27 cellular contexts compared by ENCODE assay signal in the genomic region with DNA sequence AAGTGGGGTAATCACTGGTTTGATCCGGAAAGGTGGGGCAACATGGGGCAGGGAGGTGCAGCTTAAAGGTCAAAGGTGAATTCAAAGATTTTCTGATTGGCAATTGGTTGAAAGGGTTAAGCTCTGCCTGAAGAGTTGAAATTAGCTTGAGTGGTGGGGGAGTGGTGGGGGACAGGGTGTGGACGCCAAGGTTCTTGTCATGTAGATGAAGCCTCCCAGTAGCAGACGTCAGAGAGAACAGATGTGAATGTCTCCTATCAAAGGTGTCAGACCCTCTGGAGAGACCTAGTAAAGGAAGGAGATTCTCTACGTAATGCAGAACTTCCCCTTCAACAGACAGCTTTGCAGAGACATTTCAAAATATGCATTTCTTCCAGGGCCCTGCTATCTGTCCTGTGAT.
"Had no signal": no experiment of that assay in that cellular context is flagged by ENCODE, and none has a peak within 500 bp of the region (broad histone marks: within the 10 kb centered on the region; RNA-seq: fewer than 3 reads in every experiment).

No MANE protein-coding gene starts in this region.

- H3K4me1 ChIP-seq: heart right ventricle, neural progenitor cell, parathyroid adenoma, psoas muscle, sigmoid colon, upper lobe of right lung had no signal

- H3K9ac ChIP-seq: neural progenitor cell, parathyroid adenoma had no signal

- H3K9me3 Mint-ChIP-seq: activated CD4-positive, alpha-beta memory T cell treated with anti-CD3 and anti-CD28 coated beads for 36 hours; activated naive CD8-positive, alpha-beta T cell treated with anti-CD3 and anti-CD28 coated beads, Interleukin-2, amount 50 U/mL, for 24 hours; activated T-helper 1 cell treated with anti-CD3 and anti-CD28 coated beads, Interleukin-12 subunit alpha, Interleukin-12 subunit beta, Interleukin-2, Interleukin-4 antibody, amounts not matched to agents 30 ng/mL and 10 ng/mL and 1 ng/mL, durations not matched to agents 14 hours and 24 hours and 36 hours; naive thymus-derived CD4-positive, alpha-beta T cell; neural progenitor cell; stimulated activated memory B cell treated with anti-CD40 and anti-IgM and Interleukin-4, amounts not matched to agents 10 μg/mL and 1 μg/mL and 100 μg/mL, for 72 hours; T-cell had no signal

- H3K9me3 ChIP-seq: heart right ventricle, psoas muscle, sigmoid colon, stomach, thyroid gland, upper lobe of right lung had no signal

- H3K27ac Mint-ChIP-seq: activated CD4-positive, alpha-beta memory T cell treated with anti-CD3 and anti-CD28 coated beads for 36 hours; activated naive CD4-positive, alpha-beta T cell treated with anti-CD3 and anti-CD28 coated beads, Interleukin-2, amount 10 ng/mL, durations not matched to agents 7 days and 5 days; activated naive CD8-positive, alpha-beta T cell treated with anti-CD3 and anti-CD28 coated beads, Interleukin-2, amount 50 U/mL, for 24 hours; activated T-helper 1 cell treated with anti-CD3 and anti-CD28 coated beads, Interleukin-12 subunit alpha, Interleukin-12 subunit beta, Interleukin-2, Interleukin-4 antibody, amounts not matched to agents 30 ng/mL and 10 ng/mL and 1 ng/mL, durations not matched to agents 14 hours and 24 hours and 36 hours; neural progenitor cell; stimulated activated memory B cell treated with anti-CD40 and anti-IgM and Interleukin-4, amounts not matched to agents 10 μg/mL and 1 μg/mL and 100 μg/mL, for 72 hours; T-cell had no signal

- H3K27ac ChIP-seq: foreskin keratinocyte, heart right ventricle, neural progenitor cell, parathyroid adenoma, psoas muscle, sigmoid colon, stomach, thyroid gland, upper lobe of right lung had no signal

- H3K4me2 ChIP-seq: neural progenitor cell had no signal

- H3K36me3 ChIP-seq: neural progenitor cell had no signal

- DNase-seq: activated CD4-positive, alpha-beta memory T cell treated with anti-CD3 and anti-CD28 coated beads for 36 hours; activated CD4-positive, alpha-beta T cell treated with anti-CD3 and anti-CD28 coated beads for 48 hours; activated CD8-positive, alpha-beta memory T cell treated with anti-CD3 and anti-CD28 coated beads, Interleukin-2, amount 50 U/mL, for 4 hours; activated gamma-delta T cell; activated naive CD4-positive, alpha-beta T cell treated with anti-CD3 and anti-CD28 coated beads, Interleukin-2, amount 10 ng/mL, durations not matched to agents 7 days and 5 days; activated naive CD8-positive, alpha-beta T cell treated with anti-CD3 and anti-CD28 coated beads, Interleukin-2, amount 50 U/mL, for 24 hours; activated T-cell treated with anti-CD3 and anti-CD28 coated beads, Interleukin-2, amount 50 U/mL, for 1 hour; amygdala; caudate nucleus; foreskin keratinocyte; heart right ventricle; midbrain; naive thymus-derived CD4-positive, alpha-beta T cell; occipital lobe; psoas muscle; sigmoid colon; small intestine; stimulated activated CD4-positive, alpha-beta T cell treated with anti-CD3 and anti-CD28 coated beads, Interleukin-4, amount 100 ng/mL, for 24 hours; stomach; T-cell; thyroid gland; upper lobe of right lung had no signal

- ATAC-seq: activated naive CD8-positive, alpha-beta T cell treated with anti-CD3 and anti-CD28 coated beads, Interleukin-2, amount 50 U/mL, for 24 hours; esophagus mucosa; foreskin keratinocyte; heart right ventricle; naive thymus-derived CD4-positive, alpha-beta T cell; psoas muscle; stimulated activated memory B cell treated with anti-CD40 and anti-IgM and Interleukin-4, amounts not matched to agents 10 μg/mL and 1 μg/mL and 100 μg/mL, for 72 hours; T-cell; upper lobe of right lung had no signal

- H3K27me3 ChIP-seq: foreskin keratinocyte, heart right ventricle, neural progenitor cell, sigmoid colon, stomach, thyroid gland, upper lobe of right lung had no signal

- H2AFZ ChIP-seq: neural progenitor cell, parathyroid adenoma had no signal

- H3K79me2 ChIP-seq: parathyroid adenoma had no signal

- H3K4me3 ChIP-seq: heart right ventricle, neural progenitor cell, psoas muscle, sigmoid colon, stomach, thyroid gland, upper lobe of right lung had no signal

- H3K4me1 Mint-ChIP-seq: activated naive CD4-positive, alpha-beta T cell treated with anti-CD3 and anti-CD28 coated beads, Interleukin-2, amount 10 ng/mL, durations not matched to agents 7 days and 5 days; naive thymus-derived CD4-positive, alpha-beta T cell; neural progenitor cell; stimulated activated memory B cell treated with anti-CD40 and anti-IgM and Interleukin-4, amounts not matched to agents 10 μg/mL and 1 μg/mL and 100 μg/mL, for 72 hours; T-cell had no signal

- H3K4me3 Mint-ChIP-seq: activated CD4-positive, alpha-beta memory T cell treated with anti-CD3 and anti-CD28 coated beads for 36 hours; activated naive CD4-positive, alpha-beta T cell treated with anti-CD3 and anti-CD28 coated beads, Interleukin-2, amount 10 ng/mL, durations not matched to agents 7 days and 5 days; activated naive CD8-positive, alpha-beta T cell treated with anti-CD3 and anti-CD28 coated beads, Interleukin-2, amount 50 U/mL, for 24 hours; activated T-helper 1 cell treated with anti-CD3 and anti-CD28 coated beads, Interleukin-12 subunit alpha, Interleukin-12 subunit beta, Interleukin-2, Interleukin-4 antibody, amounts not matched to agents 30 ng/mL and 10 ng/mL and 1 ng/mL, durations not matched to agents 14 hours and 24 hours and 36 hours; naive thymus-derived CD4-positive, alpha-beta T cell; neural progenitor cell; stimulated activated memory B cell treated with anti-CD40 and anti-IgM and Interleukin-4, amounts not matched to agents 10 μg/mL and 1 μg/mL and 100 μg/mL, for 72 hours; T-cell had no signal
